In the genomic region with DNA sequence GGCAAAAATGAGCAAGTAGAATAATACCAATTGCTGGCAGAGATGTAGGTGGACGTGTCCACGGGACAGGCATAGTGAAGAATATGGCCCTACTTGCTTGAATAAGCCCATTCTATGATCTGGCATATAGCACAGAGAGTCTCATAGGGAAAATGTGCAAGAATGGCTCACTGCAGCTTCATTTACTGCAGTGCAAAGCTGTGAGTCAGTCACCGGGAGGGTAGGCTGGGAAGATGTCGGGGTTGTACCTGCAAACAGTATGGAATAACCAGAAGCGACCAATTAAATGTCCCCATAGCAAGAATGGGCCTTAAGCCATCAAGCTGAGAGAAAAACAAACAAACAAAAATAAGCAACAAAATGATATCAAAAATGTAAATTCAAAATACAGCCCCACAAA, we compare ENCODE assay signal across 1 cellular context.
TF ChIP-seq lines count a peak whose summit lies in the region.

No MANE protein-coding gene starts in this region.

TF ChIP-seq in IMR-90, 13 proteins besides CTCF, POLR2A, EP300 and RAD21 (continued from another document):
- no peak for TF ChIP-seq SMC3 (IDR thresholded peaks at IDR 0.05; ENCODE audit: low read depth, low read length)
- TF ChIP-seq RCOR1 (IDR thresholded peaks at IDR 0.05; ENCODE audit: insufficient replicate concordance, low read length): no peak
TF ChIP-seq in IMR-90: peak in this region for 0.
